ENCODE assay signal across 20 cellular contexts in the genomic region with DNA sequence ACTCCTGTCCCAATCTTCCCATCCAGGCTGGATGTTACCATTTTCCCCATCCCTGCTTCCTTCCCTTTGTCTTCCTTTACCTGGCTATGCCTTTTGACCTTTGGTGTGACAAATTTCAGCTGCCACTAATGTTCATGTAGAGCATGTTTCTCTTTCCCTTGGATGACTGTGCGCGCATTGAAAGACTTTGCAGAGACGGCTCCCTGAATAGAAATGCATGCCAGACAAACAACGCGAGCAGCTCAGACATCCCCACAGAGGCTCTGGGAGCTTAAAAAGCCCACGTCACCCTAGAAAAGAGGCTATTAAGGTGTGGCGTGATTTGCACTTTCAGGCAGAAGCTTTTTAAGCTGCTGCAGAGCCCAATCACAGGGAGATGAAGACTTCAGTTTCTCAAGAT.
"Had no signal": no experiment of that assay in that cellular context is flagged by ENCODE, and none has a peak within 500 bp of the region (broad histone marks: within the 10 kb centered on the region; RNA-seq: fewer than 3 reads in every experiment).

No MANE protein-coding gene starts in this region.

- H3K36me3 ChIP-seq: heart right ventricle, left ventricle myocardium inferior, lower lobe of right lung, neural progenitor cell, ovary, right lobe of liver, thoracic aorta, transverse colon had no signal

- ATAC-seq: heart right ventricle; lower lobe of right lung; natural killer cell treated with Interleukin-12 subunit alpha and Interleukin-12 subunit beta and Interleukin-15 and Interleukin-18, amount 100 ng/mL, for 72 hours; right lobe of liver; stimulated activated effector memory CD8-positive, alpha-beta T cell treated with anti-CD3 and anti-CD28 coated beads, Interleukin-12 subunit alpha, Interleukin-12 subunit beta, amount 100 ng/mL, for 72 hours; stimulated activated naive CD8-positive, alpha-beta T cell treated with anti-CD3 and anti-CD28 coated beads, Interleukin-15, Interleukin-2, amounts not matched to agents 100 U/mL and 50 U/mL, for 24 hours had no signal

- H3K4me1 ChIP-seq: heart right ventricle, left ventricle myocardium inferior, lower lobe of right lung, right lobe of liver, transverse colon had no signal

- H3K27me3 ChIP-seq: neural progenitor cell, ovary, right lobe of liver, transverse colon had no signal

- H3K9ac ChIP-seq: neural progenitor cell had no signal

- DNase-seq: cerebellar nuclear complex; effector CD8-positive, alpha-beta T cell; foreskin melanocyte; heart right ventricle; islet precursor cell; left ventricle myocardium inferior; lower lobe of right lung; mesenchymal stem cell; midbrain; ovary; right lobe of liver; stimulated activated CD4-positive, alpha-beta T cell treated with anti-CD3 and anti-CD28 coated beads, Interleukin-4, amount 100 ng/mL, for 1 hour; stimulated activated CD8-positive, alpha-beta memory T cell treated with anti-CD3 and anti-CD28 coated beads, Interleukin-4, amount 100 ng/mL, for 48 hours; stimulated activated naive CD8-positive, alpha-beta T cell treated with anti-CD3 and anti-CD28 coated beads, Interleukin-15, Interleukin-2, amounts not matched to agents 100 U/mL and 50 U/mL, for 24 hours; transverse colon had no signal

- H3K9me3 ChIP-seq: heart right ventricle, left ventricle myocardium inferior, lower lobe of right lung, ovary, right lobe of liver, thoracic aorta, transverse colon had no signal

- H2AFZ ChIP-seq: neural progenitor cell had no signal

- H3K27ac ChIP-seq: coronary artery, heart right ventricle, left ventricle myocardium inferior, lower lobe of right lung, neural progenitor cell, ovary, right lobe of liver, thoracic aorta, transverse colon had no signal

- H3K4me3 ChIP-seq: coronary artery, heart right ventricle, left ventricle myocardium inferior, lower lobe of right lung, neural progenitor cell, ovary, right lobe of liver, thoracic aorta, transverse colon had no signal
